ENCODE assay signal across 32 cellular contexts in the genomic region with DNA sequence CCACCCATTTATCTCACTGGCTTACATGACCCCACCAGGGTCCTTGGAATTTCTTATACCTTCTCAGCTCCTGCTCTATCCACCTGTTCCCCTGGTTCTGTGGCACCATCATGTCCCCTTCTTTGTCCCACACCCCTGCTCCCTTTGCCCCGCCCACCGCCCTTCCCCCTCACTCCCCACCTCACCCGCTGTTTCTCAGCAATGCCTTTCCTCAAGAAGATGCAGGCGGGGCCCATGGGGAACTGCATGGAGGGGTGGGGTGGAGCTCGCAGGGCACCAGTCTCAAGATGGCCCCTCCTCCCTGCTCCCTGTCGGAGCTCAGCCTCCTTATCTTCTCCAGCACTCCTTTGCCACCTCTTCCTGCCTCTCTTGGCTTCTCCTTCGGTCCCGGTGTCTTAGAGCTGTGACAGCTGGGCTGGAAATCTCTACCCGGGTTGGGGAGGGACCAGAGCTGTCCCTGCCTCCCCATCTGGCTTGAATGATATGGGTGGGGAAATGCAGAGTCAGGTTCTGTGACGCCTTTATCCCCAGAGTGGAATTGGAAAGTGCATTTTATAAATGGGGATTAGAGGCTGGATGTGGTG. TPM values are rescaled to one million over a fixed set of nuclear protein-coding genes. Genes with fewer than 3 reads are reported as not detected.
"Had no signal": no experiment of that assay in that cellular context is flagged by ENCODE, and none has a peak within 500 bp of the region (broad histone marks: within the 10 kb centered on the region; RNA-seq: fewer than 3 reads in every experiment).

Gene CABP5 (minus strand): TSS at position 405 of the 584 bp plus-strand sequence. CDS start 157 bp downstream, at position 248.

- H3K4me1 ChIP-seq: breast epithelium, right lobe of liver, tibial artery had no signal

- H3K4me1 Mint-ChIP-seq: activated naive CD8-positive, alpha-beta T cell treated with anti-CD3 and anti-CD28 coated beads, Interleukin-2, amount 10 ng/mL, durations not matched to agents 7 days and 5 days; central memory CD8-positive, alpha-beta T cell; nephron had no signal

- H3K9me3 Mint-ChIP-seq: activated naive CD8-positive, alpha-beta T cell treated with anti-CD3 and anti-CD28 coated beads, Interleukin-2, amount 10 ng/mL, durations not matched to agents 7 days and 5 days; activated T-cell treated with anti-CD3 and anti-CD28 coated beads, Interleukin-2, amount 50 U/mL, for 4 hours; activated T-helper 2 cell treated with anti-CD3 and anti-CD28 coated beads, Interferon-gamma antibody, Interleukin-2, Interleukin-4, amounts not matched to agents 10 μg/mL and 5 μg/mL and 100 μg/mL, durations not matched to agents 14 hours and 24 hours and 36 hours; stimulated activated naive CD8-positive, alpha-beta T cell treated with anti-CD3 and anti-CD28 coated beads, Interleukin-15, Interleukin-2, amounts not matched to agents 100 ng/mL and 50 ng/mL, for 24 hours had no signal

- ATAC-seq: activated T-cell treated with anti-CD3 and anti-CD28 coated beads, Interleukin-2, amount 50 U/mL, for 4 hours; effector memory CD8-positive, alpha-beta T cell; esophagus mucosa; right lobe of liver had no signal

- H3K36me3 ChIP-seq: breast epithelium, right lobe of liver had no signal

- H3K27ac ChIP-seq: breast epithelium, dorsolateral prefrontal cortex, right lobe of liver, skin epidermis, tibial artery had no signal

- FAIRE-seq: colon, endothelial cell of umbilical vein, frontal cortex had no signal

- H3K9me3 ChIP-seq: breast epithelium, right lobe of liver, tibial artery had no signal

- H3K4me3 ChIP-seq: breast epithelium, dorsolateral prefrontal cortex, right lobe of liver, skin epidermis, tibial artery had no signal

- DNase-seq: activated CD4-positive, alpha-beta T cell treated with anti-CD3 and anti-CD28 coated beads for 1 hour; activated CD4-positive, alpha-beta T cell treated with anti-CD3 and anti-CD28 coated beads, Interleukin-2, amount 50 U/mL, for 4 hours; activated CD8-positive, alpha-beta memory T cell treated with anti-CD3 and anti-CD28 coated beads, Interleukin-2, amount 50 U/mL, for 48 hours; activated naive CD4-positive, alpha-beta T cell; activated naive CD8-positive, alpha-beta T cell treated with anti-CD3 and anti-CD28 coated beads, Interleukin-2, amount 10 ng/mL, durations not matched to agents 7 days and 5 days; activated T-cell treated with anti-CD3 and anti-CD28 coated beads, Interleukin-2, amount 50 U/mL, for 4 hours; amniotic stem cell; dorsolateral prefrontal cortex; effector memory CD8-positive, alpha-beta T cell; glutamatergic neuron; hypothalamus; nucleus accumbens; right lobe of liver; stimulated activated CD4-positive, alpha-beta T cell treated with anti-CD3 and anti-CD28 coated beads, Interleukin-1b, Interleukin-23, amount 100 ng/mL, for 48 hours; substantia nigra; T-helper 1 cell; T1000; tibial artery had no signal

- H3K4me3 Mint-ChIP-seq: activated naive CD8-positive, alpha-beta T cell treated with anti-CD3 and anti-CD28 coated beads, Interleukin-2, amount 10 ng/mL, durations not matched to agents 7 days and 5 days; activated T-cell treated with anti-CD3 and anti-CD28 coated beads, Interleukin-2, amount 50 U/mL, for 4 hours; central memory CD8-positive, alpha-beta T cell; effector memory CD8-positive, alpha-beta T cell; nephron; stimulated activated naive CD8-positive, alpha-beta T cell treated with anti-CD3 and anti-CD28 coated beads, Interleukin-15, Interleukin-2, amounts not matched to agents 100 ng/mL and 50 ng/mL, for 24 hours had no signal

- H3K27me3 ChIP-seq: right lobe of liver had no signal

- H3K36me3 Mint-ChIP-seq: activated naive CD8-positive, alpha-beta T cell treated with anti-CD3 and anti-CD28 coated beads, Interleukin-2, amount 10 ng/mL, durations not matched to agents 7 days and 5 days had no signal

- H3K27ac Mint-ChIP-seq: activated naive CD8-positive, alpha-beta T cell treated with anti-CD3 and anti-CD28 coated beads, Interleukin-2, amount 10 ng/mL, durations not matched to agents 7 days and 5 days; activated T-helper 2 cell treated with anti-CD3 and anti-CD28 coated beads, Interferon-gamma antibody, Interleukin-2, Interleukin-4, amounts not matched to agents 10 μg/mL and 5 μg/mL and 100 μg/mL, durations not matched to agents 14 hours and 24 hours and 36 hours; effector memory CD8-positive, alpha-beta T cell; nephron; stimulated activated naive CD8-positive, alpha-beta T cell treated with anti-CD3 and anti-CD28 coated beads, Interleukin-15, Interleukin-2, amounts not matched to agents 100 ng/mL and 50 ng/mL, for 24 hours had no signal

RNA-seq across cellular contexts. Expression of gene CABP5, which starts in this region (rescaled TPM):
- total RNA-seq: activated CD8-positive, alpha-beta memory T cell treated with anti-CD3 and anti-CD28 coated beads for 36 hours; activated naive CD8-positive, alpha-beta T cell treated with anti-CD3 and anti-CD28 coated beads, Interleukin-2, amount 10 ng/mL, durations not matched to agents 7 days and 5 days; activated T-cell treated with anti-CD3 and anti-CD28 coated beads, Interleukin-2, amount 50 U/mL, for 4 hours; activated T-helper 2 cell treated with anti-CD3 and anti-CD28 coated beads, Interferon-gamma antibody, Interleukin-2, Interleukin-4, amounts not matched to agents 10 μg/mL and 5 μg/mL and 100 μg/mL, durations not matched to agents 14 hours and 24 hours and 36 hours; breast epithelium; endothelial cell of umbilical vein; esophagus mucosa; frontal cortex; liver; myocyte; right lobe of liver; urinary bladder had no signal
- polyA plus RNA-seq: endothelial cell of umbilical vein, liver, urinary bladder had no signal
